Comparison of ENCODE assay signal across 8 cellular contexts in genomic region chr20:63969851-63970713, GRCh38. TPM values are rescaled to one million over a fixed set of nuclear protein-coding genes. Genes with fewer than 3 reads are reported as not detected.
A peak's percentile ranks its signal among the peaks of the same experiment; 100 is the strongest.
DNase-seq lines count a peak whose midpoint lies in the region; ATAC-seq and TF ChIP-seq lines count a peak whose summit lies in the region.

ZNF512B (minus strand) TSS chr20:63969930; CDS start chr20:63967950, 1,980 bp downstream.

- H3K9me3 ChIP-seq in BE2C, result no peaks in the 10 kb centered on the region
- no peaks in the 10 kb centered on the region for H3K9me3 ChIP-seq in osteoblast (ENCODE audit: low read depth, low read length)

- H3K36me3 ChIP-seq in BE2C (peaks cover 13% of the 10 kb centered on the region), osteoblast (ENCODE audit: insufficient read depth, low read length) (peaks cover 7% of the 10 kb centered on the region)

- intact Hi-C loops in Right ventricle myocardium inferior (cut with DNase I), result loop anchor here (5.0 to 10.0 kb wide), 2 partner anchors 195 to 343 kb away; partner anchors contain the start of gene GMEB2

- peaks cover 9% of the 10 kb centered on the region for H3K79me2 ChIP-seq in osteoblast (ENCODE audit: insufficient read depth, low read length)

- peak within 1 kb of the TSS; percentile 32 for H3K27ac ChIP-seq in osteoblast (ENCODE audit: low read depth, low read length)

- H2AFZ ChIP-seq in osteoblast (ENCODE audit: low read length), result peak within 1 kb of the TSS; percentile 74

- peaks cover 3% of the 10 kb centered on the region for H4K20me1 ChIP-seq in osteoblast (ENCODE audit: insufficient read depth, low read length)

- no peak for TF ChIP-seq CTCF in BE2C (IDR thresholded peaks at IDR 0.05; ENCODE audit: low read depth, low read length)
- TF ChIP-seq CTCF in osteoblast (IDR thresholded peaks at IDR 0.05; ENCODE audit: extremely low read depth, low read depth, low read length), result no peak

- H3K4me1 ChIP-seq in BE2C, result no peaks in the 10 kb centered on the region
- H3K4me1 ChIP-seq in osteoblast (ENCODE audit: insufficient read depth, low read length), result peaks cover 14% of the 10 kb centered on the region

- peak within 1 kb of the TSS; percentile 82 for H3K4me2 ChIP-seq in osteoblast (ENCODE audit: insufficient read depth, low read length)

- peaks cover 20% of the 10 kb centered on the region for H3K4me1 Mint-ChIP-seq in activated naive CD8-positive, alpha-beta T cell (ENCODE audit: low read depth)

- H3K27me3 Mint-ChIP-seq in activated naive CD8-positive, alpha-beta T cell, result no peaks in the 10 kb centered on the region

- ATAC-seq in Right ventricle myocardium inferior (peak; percentile 53), GM19452 (IDR thresholded peaks at IDR 0.05; ENCODE audit: unreplicated experiment) (no peak)

- peak within 1 kb of the TSS; percentile 41 for H3K27ac Mint-ChIP-seq in activated naive CD8-positive, alpha-beta T cell

- DNase-seq in BE2C (peak; percentile 87), H4 (ENCODE audit: low spot score) (peak; percentile 16), Right ventricle myocardium inferior (ENCODE audit: missing footprints) (peak; percentile 76), osteoblast (ENCODE audit: insufficient read length, low spot score, missing footprints) (peak; percentile 99), SK-N-DZ (ENCODE audit: low spot score) (no peak)

- H3K4me3 ChIP-seq in BE2C (ENCODE audit: low read depth, low read length), result peak within 1 kb of the TSS; percentile 74
- H3K4me3 ChIP-seq in osteoblast (ENCODE audit: insufficient read depth, low read length), result peak within 1 kb of the TSS; percentile 74

- H3K27me3 ChIP-seq in BE2C, result no peaks in the 10 kb centered on the region
- H3K27me3 ChIP-seq in osteoblast (ENCODE audit: insufficient read depth, low read length), result no peaks in the 10 kb centered on the region

- peak within 1 kb of the TSS; percentile 84 for H3K4me3 Mint-ChIP-seq in activated naive CD8-positive, alpha-beta T cell

- H3K36me3 Mint-ChIP-seq in activated naive CD8-positive, alpha-beta T cell, result no peaks in the 10 kb centered on the region

- no peaks in the 10 kb centered on the region for H3K9me3 Mint-ChIP-seq in activated naive CD8-positive, alpha-beta T cell (ENCODE audit: low read depth)

TF ChIP-seq in PFSK-1, 5 proteins besides CTCF, POLR2A, EP300 and RAD21:
- TF ChIP-seq REST (IDR thresholded peaks at IDR 0.05; ENCODE audit: insufficient read depth in 1 of 2, low read depth in 2 of 2, low read length in 2 of 2) (no peak), TAF1 (IDR thresholded peaks at IDR 0.05; ENCODE audit: borderline replicate concordance, insufficient read depth, low read length) (0 out of 2 replicates have a peak, but pooled peaks have one; percentile 43), SIN3A (IDR thresholded peaks at IDR 0.05; ENCODE audit: borderline replicate concordance, insufficient read depth, low read length) (0 out of 2 replicates have a peak, but pooled peaks have one; percentile 61), POLR2AphosphoS5 (IDR thresholded peaks at IDR 0.05; ENCODE audit: low read depth, low read length) (no peak)

RNA-seq across cellular contexts. Expression of gene ZNF512B, which starts in this region (rescaled TPM):
- polyA plus RNA-seq in BE2C (2012; ENCODE audit: insufficient read depth, insufficient read length, low read depth), result 24.8 TPM
- 2.2 and 4.4 TPM in 2 replicates for total RNA-seq in H4 (2014; rRNA removed; shearing (Covaris generic))
- 24.6 TPM for polyA plus RNA-seq in PFSK-1 (2012; ENCODE audit: insufficient read length, low read depth)
- 12.2 TPM for total RNA-seq in Right ventricle myocardium inferior
- total RNA-seq in osteoblast, result 12.1 and 14.5 TPM in 2 replicates
- 23.6 and 26.7 TPM in 2 replicates for polyA plus RNA-seq in SK-N-DZ (2014; cell fraction: cytosol; rRNA removed)
- polyA plus RNA-seq in SK-N-DZ (2014; cell fraction: nucleus; rRNA removed), result 70.8 and 86.4 TPM in 2 replicates
